Comparison of ENCODE assay signal across 17 cellular contexts in genomic region chr13:46663216-46663615, GRCh38.
A peak's percentile ranks its signal among the peaks of the same experiment; 100 is the strongest.
DNase-seq lines count a peak whose midpoint lies in the region; ATAC-seq, FAIRE-seq and TF ChIP-seq lines count a peak whose summit lies in the region.
"Had no signal": no experiment of that assay in that cellular context is flagged by ENCODE, and none has a peak within 500 bp of the region (broad histone marks: within the 10 kb centered on the region; RNA-seq: fewer than 3 reads in every experiment).

No MANE protein-coding gene starts in this region.

- H3K79me1 ChIP-seq in mesenchymal stem cell (replicated peaks; ENCODE audit: low read length, poor library complexity, severe bottlenecking) = peaks cover 2% of the 10 kb centered on the region

- DNase-seq in A673 (ENCODE audit: low spot score) = no peak
- peak; percentile 53 for DNase-seq in GM23338 (ENCODE audit: low spot score)
- DNase-seq in bronchial epithelial cell (ENCODE audit: low read depth) = peak; percentile 28
- peak; percentile 34 for DNase-seq in mesenchymal stem cell
- DNase-seq in ascending aorta (ENCODE audit: low spot score in 2 of 2) = no peak
- DNase-seq in C1 segment of cervical spinal cord (lab: John Stamatoyannopoulos, UW) = no peak
- DNase-seq in COR-L47 (lab: John Stamatoyannopoulos, UW) = no peak
- DNase-seq: amniotic stem cell; effector CD8-positive, alpha-beta T cell; glutamatergic neuron; Karpas-422; mammary epithelial cell; NCI-H187; NCI-H774; psoas muscle; stimulated activated CD4-positive, alpha-beta T cell treated with anti-CD3 and anti-CD28 coated beads, Interleukin-1b, Interleukin-23, amount 100 ng/mL, for 48 hours had no signal

- H3K27ac ChIP-seq in A673 (ENCODE audit: low read depth, low read length, poor library complexity, severe bottlenecking) (peak overlapping the region; percentile 93), GM23338 (ENCODE audit: low read depth) (no peak overlapping the region), mesenchymal stem cell (ENCODE audit: low read length, poor library complexity, severe bottlenecking) (peak overlapping the region; percentile 29), ascending aorta (peak overlapping the region in 1 of 2 donors; percentile 8)
- H3K27ac ChIP-seq: psoas muscle had no signal

- H2BK5ac ChIP-seq in mesenchymal stem cell (ENCODE audit: low read depth, low read length, poor library complexity, severe bottlenecking) = no peak overlapping the region

- H4K8ac ChIP-seq in mesenchymal stem cell (ENCODE audit: low read length) = no peak overlapping the region

- CTCF ChIA-PET in A673 (lab: Charles Lee) = no interaction called here

- H2AK5ac ChIP-seq in mesenchymal stem cell (ENCODE audit: low read length, severe bottlenecking) = peak overlapping the region; percentile 65

- H3K27ac Mint-ChIP-seq in GM23338 = peak overlapping the region; percentile 54

- H4K91ac ChIP-seq in mesenchymal stem cell (ENCODE audit: low read length) = no peak overlapping the region

- peak overlapping the region in 1 of 2 experiments; percentile 61 for H3K4ac ChIP-seq in mesenchymal stem cell (ENCODE audit: low read depth in 1 of 2, low read length in 2 of 2)

- H3K79me2 ChIP-seq in GM23338 (replicated peaks; ENCODE audit: insufficient read depth) = peaks cover 5% of the 10 kb centered on the region; the same call in 1 of the 2 replicates

- POLR2A ChIA-PET in A673 (lab: Charles Lee; ENCODE audit: low non-redundant PET) = no interaction called here

- 0 out of 3 replicates have a peak, but pooled peaks have one; percentile 12 for ATAC-seq in GM23338
- no peak for ATAC-seq in GM21825 (IDR thresholded peaks at IDR 0.05; ENCODE audit: unreplicated experiment)
- ATAC-seq: psoas muscle had no signal

- H2BK15ac ChIP-seq in mesenchymal stem cell (ENCODE audit: low read depth, poor library complexity, severe bottlenecking) = no peak overlapping the region

- peaks cover 78% of the 10 kb centered on the region for H3K4me1 ChIP-seq in A673 (ENCODE audit: insufficient read depth, low read length, poor library complexity, severe bottlenecking)
- peaks cover 51% of the 10 kb centered on the region for H3K4me1 ChIP-seq in GM23338 (ENCODE audit: insufficient read depth)
- peaks cover 10% of the 10 kb centered on the region for H3K4me1 ChIP-seq in mesenchymal stem cell (ENCODE audit: control insufficient read depth, insufficient read depth, low read depth, low read length)
- H3K4me1 ChIP-seq in ascending aorta = peaks cover 8 to 42% of the 10 kb centered on the region in 2 donors

- no peaks in the 10 kb centered on the region for H4K20me1 ChIP-seq in GM23338 (replicated peaks; ENCODE audit: insufficient read depth)

- H3K27me3 ChIP-seq in A673 (replicated peaks; ENCODE audit: insufficient read depth, low read depth, low read length, poor library complexity) = no peaks in the 10 kb centered on the region
- H3K27me3 ChIP-seq in GM23338 (ENCODE audit: insufficient read depth) = no peaks in the 10 kb centered on the region
- H3K27me3 ChIP-seq in bronchial epithelial cell (ENCODE audit: control insufficient read depth, insufficient read depth, low read length) = no peaks in the 10 kb centered on the region
- H3K27me3 ChIP-seq in mesenchymal stem cell (ENCODE audit: control insufficient read depth in 1 of 2, insufficient read depth in 1 of 2, low read length in 2 of 2) = no peaks in the 10 kb centered on the region
- no peaks in the 10 kb centered on the region for H3K27me3 ChIP-seq in ascending aorta

- no peak overlapping the region for H3K14ac ChIP-seq in mesenchymal stem cell (ENCODE audit: low read length in 2 of 2)

- TF ChIP-seq CTCF in A673 (conservative IDR thresholded peaks at IDR 0.05; ENCODE audit: low read depth, low read length) (no peak), GM23338 (conservative IDR thresholded peaks at IDR 0.05; ENCODE audit: low read depth in 2 of 2) (no peak), bronchial epithelial cell (IDR thresholded peaks at IDR 0.05; ENCODE audit: insufficient read depth, low read length, severe bottlenecking) (no peak), ascending aorta (IDR thresholded peaks at IDR 0.05) (no peak)

- H3K4me3 ChIP-seq in A673 (ENCODE audit: low read depth, low read length, poor library complexity, severe bottlenecking) (no peak overlapping the region), GM23338 (no peak overlapping the region), bronchial epithelial cell (ENCODE audit: low read depth, low read length) (no peak overlapping the region), mesenchymal stem cell (ENCODE audit: insufficient read depth in 1 of 2, low read depth in 1 of 2, low read length in 2 of 2) (no peak overlapping the region), ascending aorta (no peak overlapping the region)
- H3K4me3 ChIP-seq: psoas muscle had no signal

- H3K36me3 ChIP-seq in A673 (ENCODE audit: insufficient read depth, low read length, poor library complexity, severe bottlenecking) (no peaks in the 10 kb centered on the region), GM23338 (ENCODE audit: insufficient read depth) (no peaks in the 10 kb centered on the region), bronchial epithelial cell (ENCODE audit: control insufficient read depth, insufficient read depth, low read length) (peaks cover 2% of the 10 kb centered on the region), mesenchymal stem cell (ENCODE audit: control insufficient read depth in 1 of 2, insufficient read depth in 2 of 2, low read depth in 1 of 2, low read length in 2 of 2) (no peaks in the 10 kb centered on the region), ascending aorta (no peaks in the 10 kb centered on the region)

- H3K27me3 Mint-ChIP-seq in GM23338 (ENCODE audit: insufficient read depth, low read depth, poor library complexity) = peaks cover 5% of the 10 kb centered on the region

- H3K4me1 Mint-ChIP-seq in GM23338 = peaks cover 62% of the 10 kb centered on the region

- H3K4me2 ChIP-seq in GM23338 = no peak overlapping the region
- H3K4me2 ChIP-seq in mesenchymal stem cell (ENCODE audit: low read length, poor library complexity, severe bottlenecking) = no peak overlapping the region

- intact Hi-C loops in A673 (cut with micrococcal nuclease; ENCODE audit: unreplicated experiment) (no loop called here), ascending aorta (cut with DNase I) (no loop called here)

- no TSS peak for BruUV-seq in A673 (replicated peaks; lab: Mats Ljungman, UMichigan)

- H3K18ac ChIP-seq in mesenchymal stem cell (ENCODE audit: low read depth in 1 of 2, low read length in 2 of 2) = no peak overlapping the region

- H3K4me3 Mint-ChIP-seq in GM23338 = no peak overlapping the region

- H2AFZ ChIP-seq in GM23338 (no peak overlapping the region), mesenchymal stem cell (ENCODE audit: low read depth, low read length) (no peak overlapping the region)

- no peaks in the 10 kb centered on the region for H3K9me3 Mint-ChIP-seq in GM23338

- H3K9me3 ChIP-seq in A673 (ENCODE audit: low read depth, low read length, poor library complexity, severe bottlenecking) = no peaks in the 10 kb centered on the region
- no peaks in the 10 kb centered on the region for H3K9me3 ChIP-seq in mesenchymal stem cell (ENCODE audit: control insufficient read depth, low read length)
- no peaks in the 10 kb centered on the region for H3K9me3 ChIP-seq in ascending aorta
- H3K9me3 ChIP-seq: psoas muscle had no signal

- 56% methylated on average over 1 of the region's 1 CpG for WGBS in mesenchymal stem cell

- H3F3A ChIP-seq in GM23338 (replicated peaks; ENCODE audit: low read depth) = no peaks in the 10 kb centered on the region

- no peak overlapping the region for H2BK120ac ChIP-seq in mesenchymal stem cell (ENCODE audit: low read depth, low read length)

- H3K23ac ChIP-seq in mesenchymal stem cell (ENCODE audit: low read length in 2 of 2) = no peak overlapping the region

- FAIRE-seq in bronchial epithelial cell (lab: Jason Lieb, UNC) = no peak

- no peaks in the 10 kb centered on the region for H3K9me2 ChIP-seq in GM23338 (ENCODE audit: insufficient read depth)

- no peak overlapping the region for H2BK12ac ChIP-seq in mesenchymal stem cell (ENCODE audit: low read length in 2 of 2)

- H3K9ac ChIP-seq in mesenchymal stem cell (ENCODE audit: low read length) = peak overlapping the region; percentile 55

- no peaks in the 10 kb centered on the region; the same call in 2 of the 3 replicates for H3K36me3 Mint-ChIP-seq in GM23338 (ENCODE audit: low read depth)

TF ChIP-seq in GM23338, 12 proteins besides CTCF, POLR2A, EP300 and RAD21 (continues in another document):
- no peak for TF ChIP-seq ZNF114 (CRISPR knock-in tag; IDR thresholded peaks at IDR 0.05)
- TF ChIP-seq ETS1 (IDR thresholded peaks at IDR 0.05) = no peak

Comparison
In these comparisons a context has a peak if more than half of its experiments do, and no peak if none do; other contexts are left out.
1. DNase-seq: peak in GM23338 (single experiment), bronchial epithelial cell (single experiment) and mesenchymal stem cell (single experiment); none in A673 (single experiment), ascending aorta (0 of 2), C1 segment of cervical spinal cord (0 of 14) and COR-L47 (single experiment).